ENCODE assay signal across 26 cellular contexts in the genomic region with DNA sequence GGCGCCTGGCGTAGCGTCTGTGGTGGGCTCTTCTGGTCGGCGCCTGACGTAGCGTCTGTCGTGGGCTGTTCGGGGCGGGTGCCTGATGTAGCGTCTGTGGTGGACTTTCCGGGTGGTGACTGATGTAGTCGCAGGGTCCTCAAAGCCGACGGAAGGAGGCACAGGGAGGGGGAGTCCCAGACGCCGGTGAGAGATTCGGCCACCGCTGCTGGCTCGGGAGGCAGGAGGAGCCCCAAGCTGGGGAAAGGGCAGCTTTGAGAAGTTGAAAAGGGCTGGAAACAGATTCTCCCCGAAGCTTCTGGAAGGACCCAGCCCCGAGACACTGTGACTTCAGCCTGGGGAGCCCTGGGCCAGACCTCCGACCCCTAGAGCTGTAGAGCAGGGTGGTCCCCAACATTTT.
DNase-seq lines count a peak whose midpoint lies in the region; ATAC-seq and TF ChIP-seq lines count a peak whose summit lies in the region.
"Had no signal": no experiment of that assay in that cellular context is flagged by ENCODE, and none has a peak within 500 bp of the region (broad histone marks: within the 10 kb centered on the region; RNA-seq: fewer than 3 reads in every experiment).

No MANE protein-coding gene starts in this region.

- no peaks in the 10 kb centered on the region for H3K4me1 ChIP-seq in upper lobe of right lung
- H3K4me1 ChIP-seq: Caco-2 had no signal

- DNase-seq in activated effector memory CD4-positive, alpha-beta T cell treated with anti-CD3 and anti-CD28 coated beads, Interleukin-2, amount 50 U/mL, for 16 hours = peak; percentile 42
- no peak for DNase-seq in activated effector memory CD4-positive, alpha-beta T cell treated with Interleukin-2 at 50 U/mL for 16 hours
- DNase-seq in left lobe of liver (ENCODE audit: low spot score) = peak; percentile 35
- DNase-seq in posterior vena cava (ENCODE audit: low spot score) = peak; percentile 52
- peak; percentile 34 for DNase-seq in upper lobe of right lung
- DNase-seq: ACHN; Caco-2; CD4-positive, alpha-beta memory T cell; DMS 273 treated with DMSO at 0.1 percent for 48 hours; DMS79 treated with DMSO at 0.1 percent for 48 hours; KG1; NCI-H1092; NCI-H1436; NCI-H187 treated with DMSO at 0.1 percent for 48 hours; NCI-H2107; NCI-H2227 treated with DMSO at 0.1 percent for 48 hours; NCI-H510A; NCI-H748 treated with DMSO at 0.1 percent for 48 hours had no signal

- no peak for TF ChIP-seq CTCF in upper lobe of right lung (IDR thresholded peaks at IDR 0.05)

- intact Hi-C loops in posterior vena cava (cut with DNase I) (no loop called here), upper lobe of right lung (cut with DNase I) (no loop called here)

- H3K9me3 ChIP-seq in upper lobe of right lung = no peaks in the 10 kb centered on the region

- no peak overlapping the region for H3K27ac ChIP-seq in upper lobe of right lung
- H3K27ac ChIP-seq: 22Rv1, BLaER1, RWPE1 had no signal

- H3K4me3 ChIP-seq in upper lobe of right lung = no peak overlapping the region
- H3K4me3 ChIP-seq: BLaER1, GM12878 had no signal

- H3K36me3 ChIP-seq in upper lobe of right lung = no peaks in the 10 kb centered on the region
- H3K36me3 ChIP-seq: BLaER1 had no signal

- H3K27me3 ChIP-seq in upper lobe of right lung = no peaks in the 10 kb centered on the region
- H3K27me3 ChIP-seq: BLaER1 had no signal

- ATAC-seq in left lobe of liver (no peak), upper lobe of right lung (no peak), HG03196 (IDR thresholded peaks at IDR 0.05; ENCODE audit: unreplicated experiment) (no peak), GM18498 (IDR thresholded peaks at IDR 0.05; ENCODE audit: unreplicated experiment) (no peak), HG02973 (IDR thresholded peaks at IDR 0.05; ENCODE audit: unreplicated experiment) (no peak)
- ATAC-seq: GM12878, SK-N-SH treated with all-trans-retinoic acid at 6 μM for 48 hours had no signal
